Comparison of ENCODE assay signal across 18 cellular contexts in genomic region chr10:131043039-131043691, GRCh38.
DNase-seq lines count a peak whose midpoint lies in the region; ATAC-seq and FAIRE-seq lines count a peak whose summit lies in the region.
"Had no signal": no experiment of that assay in that cellular context is flagged by ENCODE, and none has a peak within 500 bp of the region (broad histone marks: within the 10 kb centered on the region; RNA-seq: fewer than 3 reads in every experiment).

No MANE protein-coding gene starts in this region.

- DNase-seq in NCI-H1417 (lab: John Stamatoyannopoulos, UW) (peak in 2 of 3 experiments; percentile 6 to 37), NCI-H1417 treated with DMSO at 0.1 percent for 48 hours (lab: John Stamatoyannopoulos, UW) (no peak), HTR-8/SVneo (ENCODE audit: insufficient read length, low spot score) (peak; percentile 2), NCI-H2196 (lab: John Stamatoyannopoulos, UW; ENCODE audit: unreplicated experiment) (peak; percentile 40), left lobe of liver (ENCODE audit: low spot score) (peak; percentile 36), hippocampal formation (lab: John Stamatoyannopoulos, UW) (no peak), NCI-H510A treated with DMSO at 0.1 percent for 48 hours (lab: John Stamatoyannopoulos, UW) (no peak)
- DNase-seq: activated CD4-positive, alpha-beta T cell treated with anti-CD3 and anti-CD28 coated beads, Interleukin-2, amount 50 U/mL, for 48 hours; activated naive CD4-positive, alpha-beta T cell treated with anti-CD3 and anti-CD28 coated beads for 36 hours; activated T-cell treated with anti-CD3 and anti-CD28 coated beads, Interleukin-2, amount 50 U/mL, for 24 hours; BE2C; Calu3; effector CD4-positive, alpha-beta T cell; natural killer cell; SJCRH30; T-helper 17 cell had no signal

- ATAC-seq in left lobe of liver = no peak
- ATAC-seq in GM18867 (IDR thresholded peaks at IDR 0.05; ENCODE audit: unreplicated experiment) = no peak
- ATAC-seq: natural killer cell, T-helper 17 cell had no signal

- no peak for FAIRE-seq in HTR-8/SVneo (lab: Jason Lieb, UNC)
- FAIRE-seq: GM12892 had no signal

Comparison
In these comparisons a context has a peak if more than half of its experiments do, and no peak if none do; other contexts are left out.
1. DNase-seq: peak in NCI-H1417 (2 of 3), HTR-8/SVneo (single experiment), NCI-H2196 (single experiment) and left lobe of liver (single experiment); none in NCI-H1417 treated with DMSO at 0.1 percent for 48 hours (single experiment), hippocampal formation (0 of 2) and NCI-H510A treated with DMSO at 0.1 percent for 48 hours (single experiment).